In the genomic region with DNA sequence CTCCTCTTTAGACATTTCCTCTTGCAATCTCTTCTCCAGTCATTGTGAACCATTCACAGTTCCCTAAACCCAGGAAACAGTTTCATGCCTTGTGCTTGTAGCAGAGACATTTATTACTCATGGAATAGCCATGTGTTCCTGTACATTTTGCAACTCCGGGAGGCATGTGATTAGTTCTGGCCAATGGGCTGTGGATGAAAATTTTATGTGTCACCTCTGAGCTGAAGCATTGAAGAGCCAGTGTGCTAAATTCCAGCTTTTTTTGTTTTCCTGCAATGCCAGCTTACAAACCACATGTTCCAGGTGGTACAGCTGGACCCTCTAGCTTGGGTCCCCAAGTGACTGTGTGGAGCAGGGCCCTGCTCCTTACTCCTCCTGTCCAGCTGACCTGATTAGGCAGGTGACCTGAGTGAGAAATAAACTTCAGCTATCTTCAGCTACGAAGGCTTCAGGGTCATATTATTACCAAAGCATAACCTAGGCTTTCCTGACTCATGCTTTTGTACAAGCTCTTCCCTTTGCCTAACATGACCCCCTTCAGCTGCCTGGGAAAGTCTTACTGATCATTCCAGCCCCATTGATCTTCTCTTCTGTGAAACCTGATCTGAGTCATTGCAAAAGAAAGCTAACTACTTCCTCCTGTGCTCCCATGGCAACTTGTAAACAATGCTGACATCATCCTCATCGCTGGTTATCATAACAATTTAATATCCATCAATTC, we compare ENCODE assay signal across 8 cellular contexts.
DNase-seq lines count a peak whose midpoint lies in the region; ATAC-seq and TF ChIP-seq lines count a peak whose summit lies in the region.

No MANE protein-coding gene starts in this region.

- peaks cover 21% of the 10 kb centered on the region for H3K9me3 Mint-ChIP-seq in nephron progenitor cell

- H3K4me3 ChIP-seq in epithelial cell of proximal tubule (ENCODE audit: low read depth, low read length), result no peak overlapping the region

- peak; percentile 77 for DNase-seq in activated effector memory CD4-positive, alpha-beta T cell treated with anti-CD3 and anti-CD28 coated beads, Interleukin-2, amount 50 U/mL, for 16 hours
- DNase-seq in activated effector memory CD4-positive, alpha-beta T cell treated with Interleukin-2 at 50 U/mL for 16 hours, result no peak
- DNase-seq in NCI-H146 (lab: John Stamatoyannopoulos, UW), result peak; percentile 91
- peak; percentile 61 to 63 for DNase-seq in activated CD4-positive, alpha-beta T cell treated with anti-CD3 and anti-CD28 coated beads for 4 hours
- peak; percentile 99 for DNase-seq in epithelial cell of proximal tubule (ENCODE audit: low read depth)
- no peak for DNase-seq in nephron progenitor cell
- DNase-seq in NCI-H524 (lab: John Stamatoyannopoulos, UW), result no peak

- ATAC-seq in HG02870 (IDR thresholded peaks at IDR 0.05; ENCODE audit: unreplicated experiment), result peak; percentile 95

- H3K27me3 Mint-ChIP-seq in nephron progenitor cell (ENCODE audit: low read depth, poor library complexity), result peaks cover 3% of the 10 kb centered on the region

- no peak overlapping the region for H3K4me3 Mint-ChIP-seq in nephron progenitor cell

- peaks cover 14% of the 10 kb centered on the region for H3K36me3 Mint-ChIP-seq in nephron progenitor cell (ENCODE audit: low read depth)

- H3K27ac Mint-ChIP-seq in nephron progenitor cell, result peak overlapping the region; percentile 90

- H3K4me1 Mint-ChIP-seq in nephron progenitor cell, result peaks cover 46% of the 10 kb centered on the region

- no peak for TF ChIP-seq CTCF in epithelial cell of proximal tubule (conservative IDR thresholded peaks at IDR 0.05; ENCODE audit: low read depth, low read length)
- TF ChIP-seq CTCF in nephron progenitor cell (IDR thresholded peaks at IDR 0.05), result no peak

Comparison
In these comparisons a context has a peak if more than half of its experiments do, and no peak if none do; other contexts are left out.
1. DNase-seq: peak in activated effector memory CD4-positive, alpha-beta T cell treated with anti-CD3 and anti-CD28 coated beads, Interleukin-2, amount 50 U/mL, for 16 hours (single experiment), NCI-H146 (single experiment), activated CD4-positive, alpha-beta T cell treated with anti-CD3 and anti-CD28 coated beads for 4 hours (2 of 2) and epithelial cell of proximal tubule (single experiment); none in activated effector memory CD4-positive, alpha-beta T cell treated with Interleukin-2 at 50 U/mL for 16 hours (single experiment), nephron progenitor cell (single experiment) and NCI-H524 (0 of 2).